10 cellular contexts compared by ENCODE assay signal in genomic region chr5:179697108-179697507, GRCh38. TPM values are rescaled to one million over a fixed set of nuclear protein-coding genes. Genes with fewer than 3 reads are reported as not detected.
DNase-seq lines count a peak whose midpoint lies in the region; ATAC-seq and TF ChIP-seq lines count a peak whose summit lies in the region.
"Had no signal": no experiment of that assay in that cellular context is flagged by ENCODE, and none has a peak within 500 bp of the region (broad histone marks: within the 10 kb centered on the region; RNA-seq: fewer than 3 reads in every experiment).

No MANE protein-coding gene starts in this region.

- BruUV-seq in PC-9 (replicated peaks; lab: Mats Ljungman, UMichigan), result no TSS peak

- no peaks in the 10 kb centered on the region for H3K9me3 ChIP-seq in PC-9 (ENCODE audit: insufficient read depth, low read depth)
- H3K9me3 ChIP-seq in esophagus muscularis mucosa, result no peaks in the 10 kb centered on the region
- no peaks in the 10 kb centered on the region for H3K9me3 ChIP-seq in smooth muscle cell (replicated peaks; ENCODE audit: low read depth)

- TF ChIP-seq CTCF in PC-9 (conservative IDR thresholded peaks at IDR 0.05) (no peak), esophagus muscularis mucosa (IDR thresholded peaks at IDR 0.05) (no peak), smooth muscle cell (IDR thresholded peaks at IDR 0.05; ENCODE audit: borderline replicate concordance, insufficient read depth, poor library complexity, severe bottlenecking) (no peak)

- H3K9ac ChIP-seq in smooth muscle cell (ENCODE audit: low read depth), result no peak overlapping the region

- H3K4me1 Mint-ChIP-seq in activated CD4-positive, alpha-beta T cell treated with anti-CD3 and anti-CD28 coated beads, Interleukin-2, amount 10 ng/mL, durations not matched to agents 24 days and 14 days, result peaks cover 21% of the 10 kb centered on the region

- H2AFZ ChIP-seq in PC-9 (no peak overlapping the region), smooth muscle cell (ENCODE audit: low read depth) (no peak overlapping the region)

- H3K27ac ChIP-seq in PC-9 (peak overlapping the region; percentile 91; the same call in 1 of the 2 replicates), esophagus muscularis mucosa (replicated peaks in 1 of 4) (peak overlapping the region; percentile 93 to 97 (median 96)), smooth muscle cell (ENCODE audit: low read depth) (peak overlapping the region; percentile 96)

- H3F3A ChIP-seq in PC-9 (ENCODE audit: insufficient read depth, low read depth) (no peaks in the 10 kb centered on the region; the same call in 1 of the 2 replicates), smooth muscle cell (ENCODE audit: low read depth) (no peaks in the 10 kb centered on the region)

- peak overlapping the region; percentile 99 for H3K27ac Mint-ChIP-seq in activated CD4-positive, alpha-beta T cell treated with anti-CD3 and anti-CD28 coated beads, Interleukin-2, amount 10 ng/mL, durations not matched to agents 24 days and 14 days

- peaks cover 16% of the 10 kb centered on the region for H3K36me3 Mint-ChIP-seq in activated CD4-positive, alpha-beta T cell treated with anti-CD3 and anti-CD28 coated beads, Interleukin-2, amount 10 ng/mL, durations not matched to agents 24 days and 14 days (ENCODE audit: low read depth)

- H3K27me3 ChIP-seq in PC-9 (ENCODE audit: insufficient read depth, low read depth) (no peaks in the 10 kb centered on the region), esophagus muscularis mucosa (no peaks in the 10 kb centered on the region), smooth muscle cell (ENCODE audit: low read depth) (no peaks in the 10 kb centered on the region)

- no peak for DNase-seq in activated CD4-positive, alpha-beta T cell treated with anti-CD3 and anti-CD28 coated beads, Interleukin-2, amount 10 ng/mL, durations not matched to agents 24 days and 14 days
- DNase-seq in activated CD4-positive, alpha-beta T cell treated with anti-CD3 and anti-CD28 coated beads, Interleukin-2, amount 50 U/mL, for 48 hours, result no peak
- DNase-seq in PC-9 (no peak), esophagus muscularis mucosa (ENCODE audit: extremely low spot score) (no peak), smooth muscle cell (lab: John Stamatoyannopoulos, UW; ENCODE audit: unreplicated experiment) (no peak), cortex of kidney (lab: John Stamatoyannopoulos, UW) (no peak), NCI-H2029 treated with DMSO at 0.1 percent for 48 hours (lab: John Stamatoyannopoulos, UW) (no peak)
- DNase-seq: central memory CD4-positive, alpha-beta T cell; occipital lobe had no signal

- H3K4me3 ChIP-seq in PC-9 (peak overlapping the region; percentile 83; the same call in 1 of the 2 replicates), esophagus muscularis mucosa (no peak overlapping the region), smooth muscle cell (no peak overlapping the region)

- H3K79me2 ChIP-seq in PC-9 (ENCODE audit: low read depth), result peaks cover 39% of the 10 kb centered on the region
- peaks cover 39% of the 10 kb centered on the region for H3K79me2 ChIP-seq in smooth muscle cell (ENCODE audit: low read depth)

- H3K9me3 Mint-ChIP-seq in activated CD4-positive, alpha-beta T cell treated with anti-CD3 and anti-CD28 coated beads, Interleukin-2, amount 10 ng/mL, durations not matched to agents 24 days and 14 days, result no peaks in the 10 kb centered on the region

- peak overlapping the region; percentile 89 for H3K4me3 Mint-ChIP-seq in activated CD4-positive, alpha-beta T cell treated with anti-CD3 and anti-CD28 coated beads, Interleukin-2, amount 10 ng/mL, durations not matched to agents 24 days and 14 days

- 67% methylated on average over 2 of the region's 2 CpGs for WGBS in esophagus muscularis mucosa
- 95% methylated on average over 2 of the region's 2 CpGs for WGBS in smooth muscle cell (ENCODE audit: low lambda C conversion rate)

- no peaks in the 10 kb centered on the region for H3K9me2 ChIP-seq in PC-9 (ENCODE audit: insufficient read depth)

- H3K36me3 ChIP-seq in PC-9 (ENCODE audit: low read depth) (peaks cover 4% of the 10 kb centered on the region; the same call in 1 of the 2 replicates), esophagus muscularis mucosa (no peaks in the 10 kb centered on the region), smooth muscle cell (ENCODE audit: low read depth) (no peaks in the 10 kb centered on the region)

- TF ChIP-seq POLR2A in esophagus muscularis mucosa (IDR thresholded peaks at IDR 0.05; ENCODE audit: low read depth), result no peak

- CTCF ChIA-PET in PC-9 (lab: Charles Lee), result interaction anchor here (0.6 kb wide), 2 partner anchors 43 to 64 kb away, joined by 4 to 5 read pairs; no protein-coding TSS in a partner anchor

- POLR2A ChIA-PET in PC-9 (lab: Charles Lee; ENCODE audit: unreplicated experiment), result interaction anchor here (0.6 to 0.7 kb wide), 3 partner anchors 8 to 89 kb away, joined by 3 to 5 read pairs (median 4); partner anchors contain the start of gene HNRNPH1

- H3K4me2 ChIP-seq in PC-9 (peak overlapping the region; percentile 90), smooth muscle cell (peak overlapping the region; percentile 87)

- intact Hi-C loops in activated CD4-positive, alpha-beta T cell treated with anti-CD3 and anti-CD28 coated beads, Interleukin-2, amount 10 ng/mL, durations not matched to agents 24 days and 14 days (cut with micrococcal nuclease), result loop anchor here (5.0 kb wide), 1 partner anchor 110 kb away; the partner anchor contains the start of gene MGAT4B
- intact Hi-C loops in PC-9 (cut with micrococcal nuclease; ENCODE audit: unreplicated experiment), result no loop called here
- intact Hi-C loops in esophagus muscularis mucosa (cut with DNase I), result loop anchor here (5.0 kb wide), 1 partner anchor 35 kb away; the partner anchor contains the start of gene MAML1

- TF ChIP-seq EP300 in esophagus muscularis mucosa (IDR thresholded peaks at IDR 0.05), result no peak

- H3K27me3 Mint-ChIP-seq in activated CD4-positive, alpha-beta T cell treated with anti-CD3 and anti-CD28 coated beads, Interleukin-2, amount 10 ng/mL, durations not matched to agents 24 days and 14 days, result no peaks in the 10 kb centered on the region

- H4K20me1 ChIP-seq in PC-9 (ENCODE audit: insufficient read depth) (peaks cover 24% of the 10 kb centered on the region), smooth muscle cell (ENCODE audit: low read depth) (peaks cover 27% of the 10 kb centered on the region)

- no peak for ATAC-seq in GM18511 (IDR thresholded peaks at IDR 0.05; ENCODE audit: unreplicated experiment)

- H3K4me1 ChIP-seq in PC-9 (replicated peaks; ENCODE audit: insufficient read depth), result peaks cover 25% of the 10 kb centered on the region
- H3K4me1 ChIP-seq in esophagus muscularis mucosa, result peaks cover 23 to 44% (median 39%) of the 10 kb centered on the region in 4 donors
- peaks cover 13% of the 10 kb centered on the region for H3K4me1 ChIP-seq in smooth muscle cell (ENCODE audit: low read depth)

RNA-seq across cellular contexts. Expression of gene CANX, which starts 1.7 kb away (rescaled TPM):
- 514 and 546 TPM in 2 replicates for total RNA-seq in activated CD4-positive, alpha-beta T cell treated with anti-CD3 and anti-CD28 coated beads, Interleukin-2, amount 10 ng/mL, durations not matched to agents 24 days and 14 days
- total RNA-seq in PC-9 (2021), result 712 and 792 TPM in 2 replicates
- 100 to 1,000 TPM; 230 to 403 (median 321) TPM for total RNA-seq in esophagus muscularis mucosa
- 513 and 566 TPM in 2 replicates for total RNA-seq in smooth muscle cell
- polyA plus RNA-seq in smooth muscle cell, result 242 and 274 TPM in 2 replicates

RNA-seq across cellular contexts. Expression of gene CBY3, which starts 16.3 kb away (rescaled TPM):
- 0.45 and 0.63 TPM in 2 replicates for total RNA-seq in activated CD4-positive, alpha-beta T cell treated with anti-CD3 and anti-CD28 coated beads, Interleukin-2, amount 10 ng/mL, durations not matched to agents 24 days and 14 days
- total RNA-seq in PC-9 (2021) (not detected in 2 replicates), esophagus muscularis mucosa (not detected), smooth muscle cell (not detected in 2 replicates)
- polyA plus RNA-seq in smooth muscle cell, result 0.54 TPM in 1 of 2 replicates, not detected in the other
- total RNA-seq: occipital lobe had no signal

RNA-seq across cellular contexts. Expression of gene MAML1, which starts 35.5 kb away (rescaled TPM):
- total RNA-seq in activated CD4-positive, alpha-beta T cell treated with anti-CD3 and anti-CD28 coated beads, Interleukin-2, amount 10 ng/mL, durations not matched to agents 24 days and 14 days, result 34.6 and 37.3 TPM in 2 replicates
- 25.7 and 34.0 TPM in 2 replicates for total RNA-seq in PC-9 (2021)
- 10 to 100 TPM; 21.4 to 60.9 (median 36.4) TPM for total RNA-seq in esophagus muscularis mucosa
- total RNA-seq in smooth muscle cell, result 11.5 and 14.4 TPM in 2 replicates
- 9.9 and 12.1 TPM in 2 replicates for polyA plus RNA-seq in smooth muscle cell
